In the genomic region with DNA sequence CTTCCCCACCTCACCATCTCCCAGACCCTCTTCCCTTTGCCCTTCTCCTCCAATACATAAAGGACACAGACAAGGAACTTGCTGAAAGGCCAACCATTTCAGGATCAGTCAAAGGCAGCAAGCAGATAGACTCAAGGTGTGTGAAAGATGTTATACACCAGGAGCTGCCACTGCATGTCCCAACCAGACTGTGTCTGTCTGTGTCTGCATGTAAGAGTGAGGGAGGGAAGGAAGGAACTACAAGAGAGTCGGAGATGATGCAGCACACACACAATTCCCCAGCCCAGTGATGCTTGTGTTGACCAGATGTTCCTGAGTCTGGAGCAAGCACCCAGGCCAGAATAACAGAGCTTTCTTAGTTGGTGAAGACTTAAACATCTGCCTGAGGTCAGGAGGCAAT, we compare ENCODE assay signal across 29 cellular contexts. TPM values are rescaled to one million over a fixed set of nuclear protein-coding genes. Genes with fewer than 3 reads are reported as not detected.
"Had no signal": no experiment of that assay in that cellular context is flagged by ENCODE, and none has a peak within 500 bp of the region (broad histone marks: within the 10 kb centered on the region; RNA-seq: fewer than 3 reads in every experiment).

No MANE protein-coding gene starts in this region.

- H3K4me2 ChIP-seq: hepatocyte had no signal

- H3K36me3 ChIP-seq: neutrophil, WERI-Rb-1 had no signal

- H3K79me2 ChIP-seq: hepatocyte had no signal

- H3K27me3 Mint-ChIP-seq: activated naive CD8-positive, alpha-beta T cell treated with anti-CD3 and anti-CD28 coated beads for 36 hours had no signal

- H3K27ac Mint-ChIP-seq: activated naive CD4-positive, alpha-beta T cell treated with anti-CD3 and anti-CD28 coated beads for 36 hours; activated naive CD8-positive, alpha-beta T cell treated with anti-CD3 and anti-CD28 coated beads for 36 hours; activated T-helper 1 cell treated with anti-CD3 and anti-CD28 coated beads, Interleukin-12 subunit alpha, Interleukin-12 subunit beta, Interleukin-2, Interleukin-4 antibody, amounts not matched to agents 30 ng/mL and 10 ng/mL and 1 ng/mL, durations not matched to agents 14 hours and 24 hours and 36 hours; naive thymus-derived CD8-positive, alpha-beta T cell had no signal

- H3K36me3 Mint-ChIP-seq: activated naive CD8-positive, alpha-beta T cell treated with anti-CD3 and anti-CD28 coated beads for 36 hours; naive thymus-derived CD8-positive, alpha-beta T cell had no signal

- H3K4me1 Mint-ChIP-seq: activated naive CD8-positive, alpha-beta T cell treated with anti-CD3 and anti-CD28 coated beads for 36 hours; naive thymus-derived CD8-positive, alpha-beta T cell had no signal

- H3K27ac ChIP-seq: adrenal gland, brain microvascular endothelial cell, gastrocnemius medialis, hepatocyte, neutrophil, right lobe of liver, suprapubic skin, tibial nerve, WERI-Rb-1 had no signal

- H2AFZ ChIP-seq: hepatocyte had no signal

- H3K27me3 ChIP-seq: adrenal gland, brain microvascular endothelial cell, esophagus squamous epithelium, gastrocnemius medialis, hepatocyte, neutrophil, right lobe of liver, suprapubic skin, tibial nerve had no signal

- DNase-seq: activated CD4-positive, alpha-beta T cell treated with anti-CD3 and anti-CD28 coated beads for 48 hours; activated CD4-positive, alpha-beta T cell treated with anti-CD3 and anti-CD28 coated beads, Interleukin-2, amount 50 U/mL, for 48 hours; activated CD8-positive, alpha-beta memory T cell treated with anti-CD3 and anti-CD28 coated beads for 24 hours; activated effector memory CD4-positive, alpha-beta T cell treated with anti-CD3 and anti-CD28 coated beads, Interleukin-2, amount 50 U/mL, for 16 hours; activated naive CD4-positive, alpha-beta T cell treated with anti-CD3 and anti-CD28 coated beads for 36 hours; activated naive CD8-positive, alpha-beta T cell treated with anti-CD3 and anti-CD28 coated beads for 36 hours; adrenal gland; aorta; brain microvascular endothelial cell; central memory CD4-positive, alpha-beta T cell; esophagus squamous epithelium; gastrocnemius medialis; glutamatergic neuron; islet precursor cell; left cardiac atrium; midbrain; naive thymus-derived CD8-positive, alpha-beta T cell; right lobe of liver; stimulated activated CD4-positive, alpha-beta T cell treated with anti-CD3 and anti-CD28 coated beads, Interleukin-12 subunit alpha, Interleukin-12 subunit beta, amount 100 ng/mL, for 4 hours; stimulated activated naive CD4-positive, alpha-beta T cell; T-helper 9 cell; WERI-Rb-1 had no signal

- ATAC-seq: activated CD4-positive, CD25-positive, alpha-beta regulatory T cell treated with anti-CD3 and anti-CD28 coated beads, Interleukin-2, amount 50 U/mL, for 24 hours; gastrocnemius medialis; left cardiac atrium; naive thymus-derived CD8-positive, alpha-beta T cell had no signal

- H3K9me3 Mint-ChIP-seq: activated naive CD4-positive, alpha-beta T cell treated with anti-CD3 and anti-CD28 coated beads for 36 hours; activated naive CD8-positive, alpha-beta T cell treated with anti-CD3 and anti-CD28 coated beads for 36 hours; activated T-helper 1 cell treated with anti-CD3 and anti-CD28 coated beads, Interleukin-12 subunit alpha, Interleukin-12 subunit beta, Interleukin-2, Interleukin-4 antibody, amounts not matched to agents 30 ng/mL and 10 ng/mL and 1 ng/mL, durations not matched to agents 14 hours and 24 hours and 36 hours; naive thymus-derived CD8-positive, alpha-beta T cell had no signal

- H3K4me3 ChIP-seq: adrenal gland, esophagus squamous epithelium, gastrocnemius medialis, hepatocyte, right lobe of liver, suprapubic skin, tibial nerve had no signal

- H3K4me3 Mint-ChIP-seq: activated naive CD4-positive, alpha-beta T cell treated with anti-CD3 and anti-CD28 coated beads for 36 hours; activated naive CD8-positive, alpha-beta T cell treated with anti-CD3 and anti-CD28 coated beads for 36 hours; activated T-helper 1 cell treated with anti-CD3 and anti-CD28 coated beads, Interleukin-12 subunit alpha, Interleukin-12 subunit beta, Interleukin-2, Interleukin-4 antibody, amounts not matched to agents 30 ng/mL and 10 ng/mL and 1 ng/mL, durations not matched to agents 14 hours and 24 hours and 36 hours had no signal

- H3K4me1 ChIP-seq: adrenal gland, right lobe of liver had no signal

- H3K9me3 ChIP-seq: adrenal gland, esophagus squamous epithelium, gastrocnemius medialis, neutrophil, right lobe of liver, suprapubic skin, tibial nerve had no signal

RNA-seq across cellular contexts. Expression of a gene that starts 58.2 kb away (rescaled TPM):
- total RNA-seq: activated naive CD4-positive, alpha-beta T cell treated with anti-CD3 and anti-CD28 coated beads for 36 hours; activated T-helper 1 cell treated with anti-CD3 and anti-CD28 coated beads, Interleukin-12 subunit alpha, Interleukin-12 subunit beta, Interleukin-2, Interleukin-4 antibody, amounts not matched to agents 30 ng/mL and 10 ng/mL and 1 ng/mL, durations not matched to agents 14 hours and 24 hours and 36 hours; T-helper 1 cell treated with Interleukin-12 subunit alpha and Interleukin-12 subunit beta and Interleukin-4 antibody, amounts not matched to agents 30 ng/mL and 1 ng/mL, for 36 hours had no signal
- polyA plus RNA-seq: naive thymus-derived CD8-positive, alpha-beta T cell had no signal
